Comparison of ENCODE assay signal across 28 cellular contexts in the genomic region with DNA sequence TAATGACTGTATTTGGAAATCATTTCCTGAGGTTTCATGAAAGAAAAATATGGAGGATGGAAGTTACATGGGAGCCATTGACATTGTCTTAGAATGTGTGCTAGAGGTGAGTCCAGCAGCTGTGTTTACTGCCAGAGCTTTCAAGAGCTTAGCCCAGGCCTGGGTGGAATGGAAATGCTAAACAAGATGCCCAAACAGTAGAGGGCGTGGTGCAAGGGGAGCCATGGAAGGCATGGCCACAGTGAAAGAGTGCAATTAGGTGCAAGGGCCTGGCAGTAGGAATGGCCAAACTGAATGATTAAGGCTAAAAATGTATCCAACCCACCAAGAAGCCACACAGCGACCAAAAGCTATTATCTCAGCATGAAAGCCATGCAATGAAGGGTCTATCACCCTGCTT.
"Had no signal": no experiment of that assay in that cellular context is flagged by ENCODE, and none has a peak within 500 bp of the region (broad histone marks: within the 10 kb centered on the region; RNA-seq: fewer than 3 reads in every experiment).

No MANE protein-coding gene starts in this region.

- H3K4me3 Mint-ChIP-seq: activated CD4-positive, alpha-beta memory T cell treated with anti-CD3 and anti-CD28 coated beads for 36 hours; activated naive CD4-positive, alpha-beta T cell treated with anti-CD3 and anti-CD28 coated beads for 36 hours; activated naive CD8-positive, alpha-beta T cell treated with anti-CD3 and anti-CD28 coated beads for 36 hours; activated T-helper 1 cell treated with anti-CD3 and anti-CD28 coated beads, Interleukin-12 subunit alpha, Interleukin-12 subunit beta, Interleukin-2, Interleukin-4 antibody, amounts not matched to agents 30 ng/mL and 10 ng/mL and 1 ng/mL, durations not matched to agents 14 hours and 24 hours and 36 hours; brain; stimulated activated naive B cell treated with anti-CD40 and anti-IgM and Interleukin-4, amounts not matched to agents 10 μg/mL and 1 μg/mL and 100 μg/mL, for 72 hours had no signal

- H3K9ac ChIP-seq: parathyroid adenoma had no signal

- H3K36me3 ChIP-seq: adrenal gland, cardiac muscle cell, colonic mucosa, suprapubic skin, tibial artery had no signal

- H3K27ac ChIP-seq: adrenal gland, cardiac muscle cell, colonic mucosa, hepatocyte, parathyroid adenoma, psoas muscle, suprapubic skin, tibial artery, VCaP had no signal

- H3K79me2 ChIP-seq: hepatocyte, parathyroid adenoma had no signal

- DNase-seq: activated CD4-positive, alpha-beta memory T cell treated with anti-CD3 and anti-CD28 coated beads for 36 hours; activated CD4-positive, alpha-beta T cell treated with anti-CD3 and anti-CD28 coated beads for 48 hours; activated CD8-positive, alpha-beta memory T cell treated with anti-CD3 and anti-CD28 coated beads, Interleukin-2, amount 50 U/mL, for 4 hours; activated effector memory CD4-positive, alpha-beta T cell treated with anti-CD3 and anti-CD28 coated beads, Interleukin-2, amount 50 U/mL, for 16 hours; activated naive CD4-positive, alpha-beta T cell treated with anti-CD3 and anti-CD28 coated beads for 36 hours; activated naive CD8-positive, alpha-beta T cell treated with anti-CD3 and anti-CD28 coated beads for 36 hours; activated T-cell treated with anti-CD3 and anti-CD28 coated beads, Interleukin-2, amount 50 U/mL, for 1 hour; adrenal gland; aorta; cerebellar nuclear complex; colonic mucosa; effector CD8-positive, alpha-beta T cell; left cardiac atrium; mammary epithelial cell; occipital lobe; psoas muscle; stimulated activated CD4-positive, alpha-beta T cell treated with anti-CD3 and anti-CD28 coated beads, Interleukin-1b, Interleukin-23, amount 100 ng/mL, for 48 hours; stimulated activated naive B cell treated with anti-CD40 and anti-IgM and Interleukin-4, amounts not matched to agents 10 μg/mL and 1 μg/mL and 100 μg/mL, for 72 hours; tibial artery had no signal

- H3K4me2 ChIP-seq: hepatocyte, smooth muscle cell had no signal

- H3K9me3 Mint-ChIP-seq: activated CD4-positive, alpha-beta memory T cell treated with anti-CD3 and anti-CD28 coated beads for 36 hours; activated naive CD4-positive, alpha-beta T cell treated with anti-CD3 and anti-CD28 coated beads for 36 hours; activated naive CD8-positive, alpha-beta T cell treated with anti-CD3 and anti-CD28 coated beads for 36 hours; activated T-helper 1 cell treated with anti-CD3 and anti-CD28 coated beads, Interleukin-12 subunit alpha, Interleukin-12 subunit beta, Interleukin-2, Interleukin-4 antibody, amounts not matched to agents 30 ng/mL and 10 ng/mL and 1 ng/mL, durations not matched to agents 14 hours and 24 hours and 36 hours had no signal

- H3K27me3 Mint-ChIP-seq: brain; stimulated activated naive B cell treated with anti-CD40 and anti-IgM and Interleukin-4, amounts not matched to agents 10 μg/mL and 1 μg/mL and 100 μg/mL, for 72 hours had no signal

- H3K27ac Mint-ChIP-seq: activated CD4-positive, alpha-beta memory T cell treated with anti-CD3 and anti-CD28 coated beads for 36 hours; activated naive CD4-positive, alpha-beta T cell treated with anti-CD3 and anti-CD28 coated beads for 36 hours; activated naive CD8-positive, alpha-beta T cell treated with anti-CD3 and anti-CD28 coated beads for 36 hours; activated T-helper 1 cell treated with anti-CD3 and anti-CD28 coated beads, Interleukin-12 subunit alpha, Interleukin-12 subunit beta, Interleukin-2, Interleukin-4 antibody, amounts not matched to agents 30 ng/mL and 10 ng/mL and 1 ng/mL, durations not matched to agents 14 hours and 24 hours and 36 hours; brain; stimulated activated naive B cell treated with anti-CD40 and anti-IgM and Interleukin-4, amounts not matched to agents 10 μg/mL and 1 μg/mL and 100 μg/mL, for 72 hours had no signal

- H3K36me3 Mint-ChIP-seq: activated CD4-positive, alpha-beta memory T cell treated with anti-CD3 and anti-CD28 coated beads for 36 hours; activated naive CD8-positive, alpha-beta T cell treated with anti-CD3 and anti-CD28 coated beads for 36 hours; brain; stimulated activated naive B cell treated with anti-CD40 and anti-IgM and Interleukin-4, amounts not matched to agents 10 μg/mL and 1 μg/mL and 100 μg/mL, for 72 hours had no signal

- H2AFZ ChIP-seq: hepatocyte, parathyroid adenoma had no signal

- H3K9me3 ChIP-seq: adrenal gland, colonic mucosa, psoas muscle, suprapubic skin, tibial artery had no signal

- H3K27me3 ChIP-seq: adrenal gland, colonic mucosa, hepatocyte, suprapubic skin, tibial artery had no signal

- ATAC-seq: activated CD4-positive, CD25-positive, alpha-beta regulatory T cell treated with anti-CD3 and anti-CD28 coated beads, Interleukin-2, amount 50 U/mL, for 24 hours; left cardiac atrium; psoas muscle; stimulated activated naive B cell treated with anti-CD40 and anti-IgM and Interleukin-4, amounts not matched to agents 10 μg/mL and 1 μg/mL and 100 μg/mL, for 72 hours had no signal

- H3K4me3 ChIP-seq: adrenal gland, cardiac muscle cell, colonic mucosa, hepatocyte, psoas muscle, smooth muscle cell, suprapubic skin, tibial artery had no signal

- H3K4me1 ChIP-seq: adrenal gland, colonic mucosa, parathyroid adenoma, psoas muscle, suprapubic skin had no signal

- H3K4me1 Mint-ChIP-seq: activated naive CD8-positive, alpha-beta T cell treated with anti-CD3 and anti-CD28 coated beads for 36 hours; brain; stimulated activated naive B cell treated with anti-CD40 and anti-IgM and Interleukin-4, amounts not matched to agents 10 μg/mL and 1 μg/mL and 100 μg/mL, for 72 hours had no signal
